17 cellular contexts compared by ENCODE assay signal in the genomic region with DNA sequence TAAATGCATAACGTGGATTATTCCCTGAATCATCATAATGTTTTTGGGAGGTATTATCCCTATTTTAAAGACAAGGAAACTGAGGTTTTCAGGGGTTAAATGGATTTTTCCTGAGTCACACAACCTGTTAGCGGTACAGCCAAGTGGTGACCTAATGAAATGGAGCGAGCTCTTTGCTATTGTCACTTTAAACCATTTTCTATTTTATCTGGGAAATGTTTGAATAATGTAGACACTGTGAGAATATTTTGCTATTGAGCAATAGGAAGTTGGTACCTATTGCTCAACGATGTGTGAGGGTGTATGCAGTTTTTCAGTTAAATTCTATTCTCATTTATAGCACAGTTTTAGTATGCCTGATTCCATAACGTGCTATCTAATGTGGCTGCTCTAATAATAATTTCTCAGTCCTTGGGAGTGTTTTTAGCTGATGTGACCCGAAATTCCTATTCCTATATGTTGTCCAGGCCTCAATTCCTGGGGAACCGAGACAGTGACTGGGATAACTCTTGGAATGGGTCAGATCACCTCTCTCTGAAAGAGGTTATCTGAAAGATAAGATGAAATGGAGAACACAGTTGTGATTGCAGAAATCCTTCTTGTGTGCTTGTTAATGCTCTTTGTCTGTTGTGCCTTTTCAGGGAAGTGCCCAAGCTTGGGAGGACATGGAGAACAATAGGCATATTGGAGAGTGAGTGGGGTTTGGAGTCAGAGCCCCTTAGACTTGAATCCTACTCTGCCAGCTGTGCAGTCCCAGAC. TPM values are rescaled to one million over a fixed set of nuclear protein-coding genes. Genes with fewer than 3 reads are reported as not detected.
DNase-seq lines count a peak whose midpoint lies in the region; ATAC-seq and TF ChIP-seq lines count a peak whose summit lies in the region.
"Had no signal": no experiment of that assay in that cellular context is flagged by ENCODE, and none has a peak within 500 bp of the region (broad histone marks: within the 10 kb centered on the region; RNA-seq: fewer than 3 reads in every experiment).

No MANE protein-coding gene starts in this region.

- H3K4me3 ChIP-seq in NB4 (ENCODE audit: low read depth, low read length), result no peak overlapping the region
- peak overlapping the region; percentile 1 for H3K4me3 ChIP-seq in endodermal cell (ENCODE audit: low read length)
- H3K4me3 ChIP-seq: BLaER1 treated with 17β-estradiol and CSF1 and Interleukin-3, amounts not matched to agents 10 nM and 100 nM had no signal

- peaks cover 33% of the 10 kb centered on the region for H3K27me3 Mint-ChIP-seq in endodermal cell (ENCODE audit: insufficient read depth)
- H3K27me3 Mint-ChIP-seq in natural killer cell treated with Interleukin-12 subunit alpha and Interleukin-12 subunit beta and Interleukin-15 and Interleukin-18, amount 100 ng/mL, for 72 hours, result peaks cover 0 to 3% of the 10 kb centered on the region in 2 donors
- peaks cover 13% of the 10 kb centered on the region for H3K27me3 Mint-ChIP-seq in activated T-helper 2 cell treated with anti-CD3 and anti-CD28 coated beads, Interferon-gamma antibody, Interleukin-2, Interleukin-4, amounts not matched to agents 10 μg/mL and 5 μg/mL and 100 μg/mL, durations not matched to agents 14 hours and 24 hours and 36 hours (ENCODE audit: low read depth)
- H3K27me3 Mint-ChIP-seq: stimulated activated memory B cell treated with anti-CD40 and anti-IgM and Interleukin-4, amounts not matched to agents 10 μg/mL and 1 μg/mL and 100 μg/mL, for 72 hours had no signal

- DNase-seq in EL (peak; percentile 48), NB4 (ENCODE audit: low read depth) (peak; percentile 64), endodermal cell (no peak), NCI-H1694 treated with DMSO at 0.1 percent for 48 hours (lab: John Stamatoyannopoulos, UW) (no peak), NCI-H2029 treated with DMSO at 0.1 percent for 48 hours (lab: John Stamatoyannopoulos, UW) (no peak), medulla oblongata (ENCODE audit: extremely low spot score) (no peak)
- DNase-seq in natural killer cell treated with Interleukin-12 subunit alpha and Interleukin-12 subunit beta and Interleukin-15 and Interleukin-18, amount 100 ng/mL, for 72 hours (ENCODE audit: low spot score), result no peak
- no peak for DNase-seq in activated T-helper 2 cell treated with anti-CD3 and anti-CD28 coated beads, Interferon-gamma antibody, Interleukin-2, Interleukin-4, amounts not matched to agents 10 μg/mL and 5 μg/mL and 100 μg/mL, durations not matched to agents 14 hours and 24 hours and 36 hours (ENCODE audit: low spot score)
- DNase-seq: activated CD4-positive, alpha-beta T cell treated with anti-CD3 and anti-CD28 coated beads for 36 hours; amygdala; islet precursor cell; NCI-H2171; stimulated activated CD4-positive, alpha-beta T cell treated with anti-CD3 and anti-CD28 coated beads, Interleukin-4, amount 100 ng/mL, for 24 hours; T-helper 1 cell had no signal

- no peak overlapping the region for H3K27ac Mint-ChIP-seq in endodermal cell
- peak overlapping the region in 1 of 2 donors; percentile 22 for H3K27ac Mint-ChIP-seq in natural killer cell treated with Interleukin-12 subunit alpha and Interleukin-12 subunit beta and Interleukin-15 and Interleukin-18, amount 100 ng/mL, for 72 hours
- no peak overlapping the region for H3K27ac Mint-ChIP-seq in activated T-helper 2 cell treated with anti-CD3 and anti-CD28 coated beads, Interferon-gamma antibody, Interleukin-2, Interleukin-4, amounts not matched to agents 10 μg/mL and 5 μg/mL and 100 μg/mL, durations not matched to agents 14 hours and 24 hours and 36 hours
- H3K27ac Mint-ChIP-seq: activated CD4-positive, alpha-beta T cell treated with anti-CD3 and anti-CD28 coated beads for 36 hours; stimulated activated memory B cell treated with anti-CD40 and anti-IgM and Interleukin-4, amounts not matched to agents 10 μg/mL and 1 μg/mL and 100 μg/mL, for 72 hours had no signal

- no peak overlapping the region for H3K27ac ChIP-seq in endodermal cell (ENCODE audit: low read depth, low read length)
- H3K27ac ChIP-seq: BLaER1 treated with 17β-estradiol and CSF1 and Interleukin-3, amounts not matched to agents 10 nM and 100 nM had no signal

- no peak overlapping the region for H3K9ac ChIP-seq in endodermal cell (ENCODE audit: extremely low read depth, low read length, poor library complexity, severe bottlenecking)
- H3K9ac ChIP-seq: BLaER1 treated with 17β-estradiol and CSF1 and Interleukin-3, amounts not matched to agents 10 nM and 100 nM had no signal

- no peaks in the 10 kb centered on the region for H3K36me3 Mint-ChIP-seq in endodermal cell (ENCODE audit: low read depth)
- H3K36me3 Mint-ChIP-seq in natural killer cell treated with Interleukin-12 subunit alpha and Interleukin-12 subunit beta and Interleukin-15 and Interleukin-18, amount 100 ng/mL, for 72 hours, result no peaks in the 10 kb centered on the region
- H3K36me3 Mint-ChIP-seq in activated T-helper 2 cell treated with anti-CD3 and anti-CD28 coated beads, Interferon-gamma antibody, Interleukin-2, Interleukin-4, amounts not matched to agents 10 μg/mL and 5 μg/mL and 100 μg/mL, durations not matched to agents 14 hours and 24 hours and 36 hours (ENCODE audit: low read depth), result no peaks in the 10 kb centered on the region
- H3K36me3 Mint-ChIP-seq: stimulated activated memory B cell treated with anti-CD40 and anti-IgM and Interleukin-4, amounts not matched to agents 10 μg/mL and 1 μg/mL and 100 μg/mL, for 72 hours had no signal

- H3K9me3 ChIP-seq in endodermal cell (ENCODE audit: control insufficient read depth, low read length), result no peaks in the 10 kb centered on the region
- H3K9me3 ChIP-seq: BLaER1 treated with 17β-estradiol and CSF1 and Interleukin-3, amounts not matched to agents 10 nM and 100 nM had no signal

- no peaks in the 10 kb centered on the region for H3K9me3 Mint-ChIP-seq in endodermal cell
- H3K9me3 Mint-ChIP-seq in natural killer cell treated with Interleukin-12 subunit alpha and Interleukin-12 subunit beta and Interleukin-15 and Interleukin-18, amount 100 ng/mL, for 72 hours, result no peaks in the 10 kb centered on the region
- H3K9me3 Mint-ChIP-seq in activated T-helper 2 cell treated with anti-CD3 and anti-CD28 coated beads, Interferon-gamma antibody, Interleukin-2, Interleukin-4, amounts not matched to agents 10 μg/mL and 5 μg/mL and 100 μg/mL, durations not matched to agents 14 hours and 24 hours and 36 hours, result no peaks in the 10 kb centered on the region
- H3K9me3 Mint-ChIP-seq: stimulated activated memory B cell treated with anti-CD40 and anti-IgM and Interleukin-4, amounts not matched to agents 10 μg/mL and 1 μg/mL and 100 μg/mL, for 72 hours had no signal

- H3K4me1 ChIP-seq in endodermal cell (ENCODE audit: control insufficient read depth, insufficient read depth, low read length), result peaks cover 7% of the 10 kb centered on the region

- intact Hi-C loops in activated T-helper 2 cell treated with anti-CD3 and anti-CD28 coated beads, Interferon-gamma antibody, Interleukin-2, Interleukin-4, amounts not matched to agents 10 μg/mL and 5 μg/mL and 100 μg/mL, durations not matched to agents 14 hours and 24 hours and 36 hours (cut with micrococcal nuclease), result no loop called here

- TF ChIP-seq POLR2A in NB4 (IDR thresholded peaks at IDR 0.05; ENCODE audit: extremely low read depth, insufficient read length), result no peak

- H3K4me1 Mint-ChIP-seq in endodermal cell, result peaks cover 27% of the 10 kb centered on the region
- H3K4me1 Mint-ChIP-seq in natural killer cell treated with Interleukin-12 subunit alpha and Interleukin-12 subunit beta and Interleukin-15 and Interleukin-18, amount 100 ng/mL, for 72 hours (ENCODE audit: low read depth in 2 of 2), result peaks cover 17 to 24% of the 10 kb centered on the region in 2 donors
- peaks cover 1% of the 10 kb centered on the region for H3K4me1 Mint-ChIP-seq in activated T-helper 2 cell treated with anti-CD3 and anti-CD28 coated beads, Interferon-gamma antibody, Interleukin-2, Interleukin-4, amounts not matched to agents 10 μg/mL and 5 μg/mL and 100 μg/mL, durations not matched to agents 14 hours and 24 hours and 36 hours (ENCODE audit: low read depth)
- H3K4me1 Mint-ChIP-seq: activated CD4-positive, alpha-beta T cell treated with anti-CD3 and anti-CD28 coated beads for 36 hours; stimulated activated memory B cell treated with anti-CD40 and anti-IgM and Interleukin-4, amounts not matched to agents 10 μg/mL and 1 μg/mL and 100 μg/mL, for 72 hours had no signal

- no peak overlapping the region for H3K4me3 Mint-ChIP-seq in endodermal cell
- peak overlapping the region; percentile 39 for H3K4me3 Mint-ChIP-seq in natural killer cell treated with Interleukin-12 subunit alpha and Interleukin-12 subunit beta and Interleukin-15 and Interleukin-18, amount 100 ng/mL, for 72 hours
- no peak overlapping the region for H3K4me3 Mint-ChIP-seq in activated T-helper 2 cell treated with anti-CD3 and anti-CD28 coated beads, Interferon-gamma antibody, Interleukin-2, Interleukin-4, amounts not matched to agents 10 μg/mL and 5 μg/mL and 100 μg/mL, durations not matched to agents 14 hours and 24 hours and 36 hours (ENCODE audit: low read depth)
- H3K4me3 Mint-ChIP-seq: activated CD4-positive, alpha-beta T cell treated with anti-CD3 and anti-CD28 coated beads for 36 hours; stimulated activated memory B cell treated with anti-CD40 and anti-IgM and Interleukin-4, amounts not matched to agents 10 μg/mL and 1 μg/mL and 100 μg/mL, for 72 hours had no signal

- no peaks in the 10 kb centered on the region for H3K27me3 ChIP-seq in endodermal cell (ENCODE audit: control insufficient read depth, insufficient read depth, low read length, poor library complexity, severe bottlenecking)

- no peaks in the 10 kb centered on the region for H3K36me3 ChIP-seq in endodermal cell (ENCODE audit: control insufficient read depth, insufficient read depth, low read length)
- H3K36me3 ChIP-seq: BLaER1 treated with 17β-estradiol and CSF1 and Interleukin-3, amounts not matched to agents 10 nM and 100 nM had no signal

- TF ChIP-seq CTCF in NB4 (IDR thresholded peaks at IDR 0.05; ENCODE audit: low read depth, low read length), result no peak
- no peak for TF ChIP-seq CTCF in endodermal cell (conservative IDR thresholded peaks at IDR 0.05)

- 83 to 87% methylated on average over 5 to 7 of the region's 7 CpGs for WGBS in endodermal cell (ENCODE audit: insufficient coverage in 1 of 2, insufficient read length in 1 of 2), 2 experiments

- ATAC-seq in natural killer cell treated with Interleukin-12 subunit alpha and Interleukin-12 subunit beta and Interleukin-15 and Interleukin-18, amount 100 ng/mL, for 72 hours, result peak in 1 of 2 donors; percentile 62
- ATAC-seq: activated CD4-positive, alpha-beta T cell treated with anti-CD3 and anti-CD28 coated beads for 36 hours; stimulated activated memory B cell treated with anti-CD40 and anti-IgM and Interleukin-4, amounts not matched to agents 10 μg/mL and 1 μg/mL and 100 μg/mL, for 72 hours had no signal

RNA-seq across cellular contexts. Expression of gene ABCB11, which starts 38.4 kb away (rescaled TPM):
- under 1 TPM; 0.04 TPM for total RNA-seq in endodermal cell
- 0.04 TPM for polyA plus RNA-seq in endodermal cell (2013, experiment 1 of 2)
- polyA plus RNA-seq in endodermal cell (2013, experiment 2 of 2), result 0.04 TPM
- total RNA-seq in natural killer cell treated with Interleukin-12 subunit alpha and Interleukin-12 subunit beta and Interleukin-15 and Interleukin-18, amount 100 ng/mL, for 72 hours, result under 1 TPM in 1 of 2 donors, not detected in 1; 0.06 TPM
- 0.02 TPM in 1 of 2 replicates, not detected in the other for total RNA-seq in activated T-helper 2 cell treated with anti-CD3 and anti-CD28 coated beads, Interferon-gamma antibody, Interleukin-2, Interleukin-4, amounts not matched to agents 10 μg/mL and 5 μg/mL and 100 μg/mL, durations not matched to agents 14 hours and 24 hours and 36 hours
- total RNA-seq: activated CD4-positive, alpha-beta T cell treated with anti-CD3 and anti-CD28 coated beads for 36 hours; G401 had no signal

Comparison
In these comparisons a context has a peak if more than half of its experiments do, and no peak if none do; other contexts are left out.
1. DNase-seq: peak in EL (single experiment) and NB4 (single experiment); none in endodermal cell (single experiment), natural killer cell treated with Interleukin-12 subunit alpha and Interleukin-12 subunit beta and Interleukin-15 and Interleukin-18, amount 100 ng/mL, for 72 hours (single experiment), activated T-helper 2 cell treated with anti-CD3 and anti-CD28 coated beads, Interferon-gamma antibody, Interleukin-2, Interleukin-4, amounts not matched to agents 10 μg/mL and 5 μg/mL and 100 μg/mL, durations not matched to agents 14 hours and 24 hours and 36 hours (single experiment), NCI-H1694 treated with DMSO at 0.1 percent for 48 hours (single experiment), NCI-H2029 treated with DMSO at 0.1 percent for 48 hours (single experiment) and medulla oblongata (single experiment).